ENCODE assay signal across 9 cellular contexts in the genomic region with DNA sequence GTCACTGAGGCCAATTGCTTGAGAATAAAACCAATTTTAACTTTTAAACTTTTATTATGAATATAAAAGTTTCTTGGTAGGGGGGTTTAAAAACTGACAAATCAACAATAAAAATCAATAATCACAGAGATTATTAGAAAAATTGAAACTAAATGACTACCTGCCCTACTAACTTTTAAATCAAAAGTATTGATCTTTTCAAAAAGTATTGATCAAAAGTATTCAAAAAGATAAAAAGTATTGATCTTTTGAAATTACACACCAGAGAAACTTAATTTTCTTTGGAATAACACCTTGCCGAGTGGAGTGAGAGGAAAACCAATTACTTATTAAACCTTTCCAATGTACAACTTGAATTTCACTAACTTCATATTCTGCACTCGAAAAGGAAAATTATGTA. TPM values are rescaled to one million over a fixed set of nuclear protein-coding genes. Genes with fewer than 3 reads are reported as not detected.
DNase-seq lines count a peak whose midpoint lies in the region; ATAC-seq, FAIRE-seq and TF ChIP-seq lines count a peak whose summit lies in the region.
"Had no signal": no experiment of that assay in that cellular context is flagged by ENCODE, and none has a peak within 500 bp of the region (broad histone marks: within the 10 kb centered on the region; RNA-seq: fewer than 3 reads in every experiment).

No MANE protein-coding gene starts in this region.

- peak overlapping the region; percentile 73 for H3K4me3 ChIP-seq in cardiac muscle cell
- peak overlapping the region; percentile 96 for H3K4me3 ChIP-seq in GM12878
- H3K4me3 ChIP-seq in lower leg skin (ENCODE audit: low read depth, poor library complexity, severe bottlenecking), result peak overlapping the region; percentile 98
- H3K4me3 ChIP-seq in upper lobe of right lung, result peak overlapping the region; percentile 81

- peak overlapping the region; percentile 86 for H3K4me2 ChIP-seq in GM12878 (ENCODE audit: control insufficient read depth, insufficient read depth)

- DNase-seq in cardiac muscle cell (ENCODE audit: low read depth in 1 of 2, low spot score in 1 of 2), result no peak
- DNase-seq in cardiac septum (ENCODE audit: low spot score), result no peak
- DNase-seq in GM12878 (ENCODE audit: low read depth, low spot score), result no peak
- DNase-seq in lower leg skin (ENCODE audit: low spot score in 2 of 2), result no peak
- no peak for DNase-seq in upper lobe of right lung
- no peak for DNase-seq in SKM-1 (lab: John Stamatoyannopoulos, UW; ENCODE audit: unreplicated experiment)
- DNase-seq in DMS153 (lab: John Stamatoyannopoulos, UW), result no peak
- DNase-seq: SHP77 had no signal

- FAIRE-seq in GM12878 (lab: Jason Lieb, UNC), result no peak

- TF ChIP-seq POLR2A in GM12878 (IDR thresholded peaks at IDR 0.05; ENCODE audit: low read depth, low read length) (no peak), lower leg skin (IDR thresholded peaks at IDR 0.05) (no peak)

- no peak for ATAC-seq in GM12878
- no peak for ATAC-seq in upper lobe of right lung
- ATAC-seq in HG02798 (IDR thresholded peaks at IDR 0.05; ENCODE audit: poor library complexity, unreplicated experiment), result no peak

- H3K36me3 ChIP-seq in cardiac muscle cell, result peaks cover 12% of the 10 kb centered on the region
- peaks cover 0 to 5% of the 10 kb centered on the region in 2 experiments; a peak in 1 of 4 replicates for H3K36me3 ChIP-seq in GM12878 (ENCODE audit: control insufficient read depth in 2 of 2, insufficient read depth in 2 of 2, low read length in 1 of 2)
- H3K36me3 ChIP-seq in upper lobe of right lung, result peaks cover 24% of the 10 kb centered on the region

- RAD21 ChIA-PET in GM12878 (lab: Charles Lee; ENCODE audit: unreplicated experiment), result interaction anchor here (0.7 to 1.2 kb wide), 3 partner anchors 18 to 119 kb away, joined by 3 read pairs; no protein-coding TSS in a partner anchor

- in situ Hi-C loops in GM12878 (cut with MboI), result no loop called here

- WGBS in GM12878 (ENCODE audit: insufficient coverage, insufficient replicate concordance, low lambda C conversion rate, missing lambda C conversion rate), result 17% methylated on average over 2 of the region's 2 CpGs
- 47 to 48% methylated on average over 2 of the region's 2 CpGs for WGBS in lower leg skin, 2 donors

- H3K9me3 ChIP-seq in cardiac muscle cell (ENCODE audit: low read depth) (no peaks in the 10 kb centered on the region), GM12878 (replicated peaks; ENCODE audit: control insufficient read depth, insufficient read depth, low read length) (no peaks in the 10 kb centered on the region), upper lobe of right lung (no peaks in the 10 kb centered on the region)

- TF ChIP-seq CTCF in cardiac muscle cell (IDR thresholded peaks at IDR 0.05; ENCODE audit: low read depth, low read length), result no peak
- TF ChIP-seq CTCF in GM12878 (IDR thresholded peaks at IDR 0.05 in 2 of 3, conservative IDR thresholded peaks at IDR 0.05 in 1 of 3; ENCODE audit: control insufficient read depth in 2 of 3, extremely low read depth in 1 of 3, insufficient read depth in 1 of 3, low read depth in 3 of 3, low read length in 3 of 3), result no peak
- no peak for TF ChIP-seq CTCF in lower leg skin (IDR thresholded peaks at IDR 0.05)
- TF ChIP-seq CTCF in upper lobe of right lung (IDR thresholded peaks at IDR 0.05), result no peak

- intact Hi-C loops in cardiac septum (cut with DNase I) (loop anchor here (1.0 to 5.0 kb wide), 3 partner anchors 36 to 79 kb away; no protein-coding TSS in a partner anchor), GM12878 (cut with micrococcal nuclease; ENCODE audit: unreplicated experiment) (loop anchor here (1.0 to 10.0 kb wide), 6 partner anchors 62 to 718 kb away; a partner anchor contains a TSS), lower leg skin (cut with DNase I; ENCODE audit: low total_unique reads) (no loop called here), upper lobe of right lung (cut with DNase I) (no loop called here)

- TF ChIP-seq EP300 in GM12878 (IDR thresholded peaks at IDR 0.05; ENCODE audit: borderline replicate concordance in 1 of 2, control insufficient read depth in 1 of 2, low read depth in 2 of 2, low read length in 2 of 2), result no peak

- no peaks in the 10 kb centered on the region for H3K27me3 ChIP-seq in cardiac muscle cell
- no peaks in the 10 kb centered on the region for H3K27me3 ChIP-seq in GM12878 (replicated peaks in 1 of 2; ENCODE audit: control insufficient read depth in 2 of 2, insufficient read depth in 2 of 2, low read length in 1 of 2)
- H3K27me3 ChIP-seq in upper lobe of right lung, result no peaks in the 10 kb centered on the region

- H4K20me1 ChIP-seq in GM12878 (ENCODE audit: control insufficient read depth, insufficient read depth), result no peaks in the 10 kb centered on the region

- CTCF ChIA-PET in GM12878 (lab: Yijun Ruan, JAX), result interaction anchor here (0.7 to 1.1 kb wide), 6 partner anchors 30 to 79 kb away, joined by 3 read pairs; no protein-coding TSS in a partner anchor

- H2AFZ ChIP-seq in GM12878 (ENCODE audit: control insufficient read depth, low read depth, low read length), result no peak overlapping the region

- H3K4me1 ChIP-seq in cardiac muscle cell (ENCODE audit: low read depth) (peaks cover 12% of the 10 kb centered on the region), GM12878 (ENCODE audit: control insufficient read depth, insufficient read depth, low read length) (peaks cover 13% of the 10 kb centered on the region), upper lobe of right lung (peaks cover 23% of the 10 kb centered on the region)

- SMC1A ChIA-PET in GM12878 (lab: Charles Lee; ENCODE audit: uncharacterized antibody, unreplicated experiment), result interaction anchor here (0.8 to 1.2 kb wide), 8 partner anchors 10 to 81 kb away, joined by 3 to 5 read pairs (median 3); no protein-coding TSS in a partner anchor

- BruUV-seq in GM12878 (replicated peaks; lab: Mats Ljungman, UMichigan), result TSS peak; percentile 49

- no peak overlapping the region for H3K9ac ChIP-seq in GM12878 (ENCODE audit: control insufficient read depth, insufficient read depth, low read length)

- no peak overlapping the region for H3K27ac ChIP-seq in cardiac muscle cell
- H3K27ac ChIP-seq in GM12878 (ENCODE audit: control insufficient read depth, insufficient read depth), result peak overlapping the region; percentile 29; the same call in 1 of the 2 replicates
- H3K27ac ChIP-seq in upper lobe of right lung, result no peak overlapping the region

- peaks cover 71% of the 10 kb centered on the region for H3K79me2 ChIP-seq in GM12878 (ENCODE audit: control insufficient read depth, insufficient read depth, low read length)

- no peak for TF ChIP-seq RAD21 in GM12878 (IDR thresholded peaks at IDR 0.05; ENCODE audit: insufficient read depth, low read depth, low read length)

- POLR2A ChIA-PET in GM12878 (lab: Charles Lee), result no interaction called here

TF ChIP-seq in GM12878, 131 proteins besides CTCF, POLR2A, EP300 and RAD21 (continues in another document):
- TF ChIP-seq ZBED1 (IDR thresholded peaks at IDR 0.05; ENCODE audit: borderline replicate concordance) (no peak), RB1 (IDR thresholded peaks at IDR 0.05; ENCODE audit: borderline replicate concordance) (no peak), HDAC2 (IDR thresholded peaks at IDR 0.05) (no peak)
- TF ChIP-seq, protein P1, sequence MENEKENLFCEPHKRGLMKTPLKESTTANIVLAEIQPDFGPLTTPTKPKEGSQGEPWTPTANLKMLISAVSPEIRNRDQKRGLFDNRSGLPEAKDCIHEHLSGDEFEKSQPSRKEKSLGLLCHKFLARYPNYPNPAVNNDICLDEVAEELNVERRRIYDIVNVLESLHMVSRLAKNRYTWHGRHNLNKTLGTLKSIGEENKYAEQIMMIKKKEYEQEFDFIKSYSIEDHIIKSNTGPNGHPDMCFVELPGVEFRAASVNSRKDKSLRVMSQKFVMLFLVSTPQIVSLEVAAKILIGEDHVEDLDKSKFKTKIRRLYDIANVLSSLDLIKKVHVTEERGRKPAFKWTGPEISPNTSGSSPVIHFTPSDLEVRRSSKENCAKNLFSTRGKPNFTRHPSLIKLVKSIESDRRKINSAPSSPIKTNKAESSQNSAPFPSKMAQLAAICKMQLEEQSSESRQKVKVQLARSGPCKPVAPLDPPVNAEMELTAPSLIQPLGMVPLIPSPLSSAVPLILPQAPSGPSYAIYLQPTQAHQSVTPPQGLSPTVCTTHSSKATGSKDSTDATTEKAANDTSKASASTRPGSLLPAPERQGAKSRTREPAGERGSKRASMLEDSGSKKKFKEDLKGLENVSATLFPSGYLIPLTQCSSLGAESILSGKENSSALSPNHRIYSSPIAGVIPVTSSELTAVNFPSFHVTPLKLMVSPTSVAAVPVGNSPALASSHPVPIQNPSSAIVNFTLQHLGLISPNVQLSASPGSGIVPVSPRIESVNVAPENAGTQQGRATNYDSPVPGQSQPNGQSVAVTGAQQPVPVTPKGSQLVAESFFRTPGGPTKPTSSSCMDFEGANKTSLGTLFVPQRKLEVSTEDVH (IDR thresholded peaks at IDR 0.05; ENCODE audit: low read depth, partially characterized antibody), result no peak

RNA-seq across cellular contexts. Expression of a gene that starts 2.2 kb away (rescaled TPM):
- total RNA-seq in cardiac muscle cell, result 8.1 and 10.8 TPM in 2 replicates
- 6.8 and 7.1 TPM in 2 replicates for polyA plus RNA-seq in cardiac muscle cell
- 16.3 TPM for total RNA-seq in cardiac septum
- 28.5 and 29.1 TPM in 2 replicates for total RNA-seq in GM12878 (2013; cell fraction: nucleolus; rRNA removed)
- total RNA-seq in GM12878 (2014; rRNA removed), result 6.7 and 8.0 TPM in 2 replicates
- 10.0 and 10.6 TPM in 2 replicates for total RNA-seq in GM12878 (2014; rRNA removed; fragmentation: Illumina TruSeq; extraction: Trizol)
- 13.4 and 14.1 TPM in 2 replicates for total RNA-seq in GM12878 (2021)
- polyA plus RNA-seq in GM12878 (2011; ENCODE audit: low read depth), result 3.9 TPM
- 10.2 and 17.7 TPM in 2 replicates for polyA plus RNA-seq in GM12878 (2011; rRNA removed)
- 4.4 and 4.7 TPM in 2 replicates for polyA plus RNA-seq in GM12878 (2011; cell fraction: cytosol; rRNA removed)
- 8.1 and 8.6 TPM in 2 replicates for polyA plus RNA-seq in GM12878 (2011; cell fraction: nucleus; rRNA removed)
- 6.2 and 7.7 TPM in 2 replicates for polyA plus RNA-seq in GM12878 (2012)
- polyA plus RNA-seq in GM12878 (2014; fragmentation: Illumina TruSeq; extraction: Trizol), result 7.4 and 8.7 TPM in 2 replicates
- 1 to 10 TPM; 3.5 to 4.0 TPM for polyA plus RNA-seq in GM12878 (2014; fragmentation: Nextera tagmentation; extraction: Ambion mirVana)
- polyA plus RNA-seq in GM12878 (2014; rRNA removed), result 4.3 and 4.5 TPM in 2 replicates
- 10 to 100 TPM; 11.8 to 13.9 TPM for polyA plus RNA-seq in GM12878 (2016; fragmentation: Nextera tagmentation; extraction: Ambion mirVana)
- polyA minus RNA-seq in GM12878 (2011; rRNA and poly(A)+ RNA removed), result 13.4 and 16.5 TPM in 2 replicates
- polyA minus RNA-seq in GM12878 (2011; cell fraction: cytosol; rRNA and poly(A)+ RNA removed), result 9.1 and 9.9 TPM in 2 replicates
- 16.4 and 21.0 TPM in 2 replicates for polyA minus RNA-seq in GM12878 (2011; cell fraction: nucleus; rRNA and poly(A)+ RNA removed)
- total RNA-seq in lower leg skin, result 10 to 100 TPM; 34.1 to 55.5 (median 45.2) TPM
- total RNA-seq in upper lobe of right lung, result 15.6 TPM

Comparison
In these comparisons a context has a peak if more than half of its experiments do, and no peak if none do; other contexts are left out.
1. intact Hi-C loops: an anchor here in cardiac septum (1.0 to 5.0 kb wide) and GM12878 (1.0 to 10.0 kb wide); none called in lower leg skin and upper lobe of right lung.